ENCODE assay signal across 8 cellular contexts in the genomic region with DNA sequence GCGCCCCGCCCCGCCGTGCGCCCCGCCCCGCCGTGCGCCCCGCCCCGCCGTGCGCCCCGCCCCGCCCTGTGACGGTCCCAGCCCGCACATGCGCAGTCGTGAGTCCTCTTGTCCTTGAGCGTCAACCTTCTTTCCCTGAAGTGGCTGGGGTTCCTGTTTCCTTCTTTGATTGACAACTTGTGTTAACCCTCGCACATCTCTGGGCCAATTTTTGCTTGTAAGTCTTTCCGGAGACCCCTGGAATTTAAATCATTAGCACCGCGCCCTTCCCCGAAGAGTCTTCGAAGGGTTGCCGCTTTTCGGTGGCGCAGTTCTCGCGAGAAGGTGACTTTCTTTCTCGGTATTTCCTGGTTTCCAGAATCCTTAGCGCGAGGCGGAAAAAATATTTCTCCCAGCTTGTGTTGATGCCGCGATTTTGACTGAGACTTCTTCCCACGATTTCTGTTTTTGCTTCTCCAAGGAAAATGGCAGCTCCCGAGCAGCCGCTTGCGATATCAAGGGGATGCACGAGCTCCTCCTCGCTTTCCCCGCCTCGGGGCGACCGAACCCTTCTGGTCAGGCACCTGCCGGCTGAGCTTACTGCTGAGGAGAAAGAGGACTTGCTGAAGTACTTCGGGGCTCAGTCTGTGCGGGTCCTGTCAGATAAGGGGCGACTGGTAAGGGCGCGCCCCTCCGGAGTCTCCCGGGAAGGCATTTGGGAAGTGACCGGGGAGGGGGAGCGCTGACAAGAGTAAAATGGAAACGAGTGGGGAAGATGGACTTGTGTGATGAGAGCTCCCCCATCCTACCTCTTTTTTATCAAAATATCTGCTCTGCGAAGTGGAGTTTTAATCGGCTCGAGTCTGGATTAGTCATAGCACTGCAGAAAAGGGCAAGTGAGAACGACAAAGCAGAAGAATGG.
DNase-seq lines count a peak whose midpoint lies in the region; ATAC-seq lines count a peak whose summit lies in the region.

Gene RNPC3, plus strand, starts transcription at position 93 of the 901 bp plus-strand sequence. Its CDS starts 372 bp downstream, at position 465.

- H3K4me3 Mint-ChIP-seq in central memory CD8-positive, alpha-beta T cell: peak within 1 kb of the TSS; percentile 96

- H3K36me3 Mint-ChIP-seq in central memory CD8-positive, alpha-beta T cell (ENCODE audit: insufficient read depth): peaks cover 25% of the 10 kb centered on the region

- DNase-seq in AG08396 (ENCODE audit: low spot score) (peak; percentile 87), NCI-H345 treated with DMSO at 0.1 percent for 48 hours (lab: John Stamatoyannopoulos, UW; ENCODE audit: unreplicated experiment) (peak; percentile 79), islet precursor cell (peak; percentile 89)
- DNase-seq in activated CD4-positive, CD25-positive, alpha-beta regulatory T cell treated with anti-CD3 and anti-CD28 coated beads, Interleukin-2, amount 50 U/mL, for 16 hours (ENCODE audit: low read depth, low spot score): peak; percentile 79
- peak; percentile 82 to 84 for DNase-seq in central memory CD8-positive, alpha-beta T cell (ENCODE audit: low spot score in 2 of 2)
- DNase-seq in stimulated activated CD4-positive, alpha-beta T cell treated with anti-CD3 and anti-CD28 coated beads, Interleukin-12 subunit alpha, Interleukin-12 subunit beta, amount 100 ng/mL, for 48 hours (ENCODE audit: low read depth in 2 of 3, low spot score in 1 of 3): peak; percentile 69 to 75 (median 74)

- peak; percentile 80 for ATAC-seq in GM19023 (IDR thresholded peaks at IDR 0.05; ENCODE audit: unreplicated experiment)
- peak; percentile 76 for ATAC-seq in HG03280 (IDR thresholded peaks at IDR 0.05; ENCODE audit: unreplicated experiment)
- ATAC-seq in central memory CD8-positive, alpha-beta T cell (replicated peaks; ENCODE audit: extremely low read depth, poor library complexity, severe bottlenecking): peak; percentile 75

- H3K27ac Mint-ChIP-seq in central memory CD8-positive, alpha-beta T cell (ENCODE audit: low read depth): peak within 1 kb of the TSS; percentile 97

- H3K4me1 Mint-ChIP-seq in central memory CD8-positive, alpha-beta T cell: peaks cover 50% of the 10 kb centered on the region

- H3K9me3 Mint-ChIP-seq in central memory CD8-positive, alpha-beta T cell: no peaks in the 10 kb centered on the region

- H3K27me3 Mint-ChIP-seq in central memory CD8-positive, alpha-beta T cell: no peaks in the 10 kb centered on the region

Comparison
In these comparisons a context has a peak if more than half of its experiments do, and no peak if none do; other contexts are left out.
1. Peak in every context shown above with its lines: DNase-seq and ATAC-seq.